Comparison of ENCODE assay signal across 1 cellular context in the genomic region with DNA sequence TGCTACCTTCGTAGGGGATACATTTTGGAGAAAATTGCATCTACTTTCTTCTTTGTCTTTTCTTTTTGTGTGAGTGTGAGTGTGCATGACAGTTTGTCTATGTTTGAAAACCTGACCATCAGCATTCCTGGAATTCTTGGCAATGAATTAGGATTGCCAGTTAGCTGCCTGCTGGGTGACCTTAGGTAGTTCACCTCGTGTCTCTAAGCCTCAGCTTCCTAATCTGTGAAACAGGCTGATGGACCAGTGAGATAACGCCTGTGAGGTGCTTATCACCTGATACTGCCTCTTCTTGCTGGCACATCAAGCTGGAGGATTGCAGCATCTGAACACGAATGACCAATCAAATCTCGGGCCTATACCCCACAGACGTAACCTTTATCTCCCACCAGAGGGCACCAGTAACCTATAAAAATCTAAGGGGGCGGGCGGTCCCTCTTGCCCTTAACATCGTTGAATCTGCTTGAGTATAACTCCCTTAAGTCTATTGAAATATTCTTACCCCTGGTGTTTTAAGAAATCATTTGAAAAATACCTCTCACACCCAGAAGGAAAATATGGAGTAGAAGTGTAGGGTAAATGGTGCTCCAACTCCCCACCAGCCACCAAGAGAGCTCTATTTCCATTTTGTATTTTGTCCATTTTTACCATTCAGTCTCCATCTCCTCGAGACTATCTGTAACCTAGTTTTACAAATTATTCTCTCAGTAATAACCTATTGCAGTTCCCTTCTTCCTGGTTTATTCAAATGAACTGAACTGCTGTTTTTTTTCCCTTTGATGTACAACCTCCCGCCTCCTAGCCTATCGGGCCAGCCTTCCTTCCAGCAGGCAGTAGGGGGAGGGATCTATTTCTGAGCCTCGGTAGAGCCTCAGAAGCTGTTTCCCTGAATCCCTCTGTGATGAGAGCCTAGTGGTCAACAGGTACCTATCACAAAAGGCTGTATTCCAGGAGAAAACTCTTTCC.
A peak's percentile ranks its signal among the peaks of the same experiment; 100 is the strongest.
TF ChIP-seq lines count a peak whose summit lies in the region.

No MANE protein-coding gene starts in this region.

TF ChIP-seq in K562, 482 proteins besides CTCF, POLR2A, EP300 and RAD21 (continues in another document):
- TF ChIP-seq BMI1 (IDR thresholded peaks at IDR 0.05; ENCODE audit: low read length) (no peak), ARID2 (IDR thresholded peaks at IDR 0.05) (peak; percentile 89; the same call in 1 of the 2 replicates), POLR2AphosphoS5 (IDR thresholded peaks at IDR 0.05; ENCODE audit: control insufficient read depth, insufficient read depth, low read depth, low read length) (peak; percentile 65; the same call in 1 of the 2 replicates), ZNF668 (CRISPR knock-in tag; IDR thresholded peaks at IDR 0.05) (no peak), FOXM1 (IDR thresholded peaks at IDR 0.05; ENCODE audit: low read depth) (peak; percentile 89), FOXM1 (CRISPR knock-in tag; IDR thresholded peaks at IDR 0.05; ENCODE audit: low read depth) (no peak), SMAD4 (CRISPR knock-in tag; conservative IDR thresholded peaks at IDR 0.05) (peak; percentile 78), C11orf30 (IDR thresholded peaks at IDR 0.05; ENCODE audit: low read depth) (peak; percentile 93), CTBP1 (IDR thresholded peaks at IDR 0.05; ENCODE audit: borderline replicate concordance) (peak; percentile 99), NCOR1 (IDR thresholded peaks at IDR 0.05) (peak; percentile 88), THRAP3 (IDR thresholded peaks at IDR 0.05; ENCODE audit: borderline replicate concordance) (no peak), CSDE1 (IDR thresholded peaks at IDR 0.05) (no peak), ZNF134 (CRISPR knock-in tag; conservative IDR thresholded peaks at IDR 0.05) (no peak), TCF3 (CRISPR knock-in tag; IDR thresholded peaks at IDR 0.05) (peak; percentile 90), SIN3B (IDR thresholded peaks at IDR 0.05; ENCODE audit: low read depth) (no peak), BRD9 (IDR thresholded peaks at IDR 0.05; ENCODE audit: low read depth, partially characterized antibody) (peak; percentile 82), RBM17 (IDR thresholded peaks at IDR 0.05; ENCODE audit: borderline replicate concordance, low read depth, low read length) (no peak), SMARCA5 (IDR thresholded peaks at IDR 0.05) (no peak), GABPB2 (CRISPR knock-in tag; conservative IDR thresholded peaks at IDR 0.05) (no peak), RUNX1 (IDR thresholded peaks at IDR 0.05; ENCODE audit: low read depth) (no peak), TFAM (CRISPR knock-in tag; conservative IDR thresholded peaks at IDR 0.05) (no peak), MIER1 (IDR thresholded peaks at IDR 0.05; ENCODE audit: low read depth) (no peak), EP400 (IDR thresholded peaks at IDR 0.05) (peak; percentile 68), ZFP30 (CRISPR knock-in tag; IDR thresholded peaks at IDR 0.05; ENCODE audit: borderline replicate concordance) (no peak), CBX2 (IDR thresholded peaks at IDR 0.05; ENCODE audit: insufficient read depth, low read length, poor library complexity, severe bottlenecking) (no peak), ZNF140 (CRISPR knock-in tag; IDR thresholded peaks at IDR 0.05) (no peak), ETV1 (tag; conservative IDR thresholded peaks at IDR 0.05; ENCODE audit: low read depth) (no peak), ZNF780A (CRISPR knock-in tag; IDR thresholded peaks at IDR 0.05) (no peak)
- TF ChIP-seq, protein P1, sequence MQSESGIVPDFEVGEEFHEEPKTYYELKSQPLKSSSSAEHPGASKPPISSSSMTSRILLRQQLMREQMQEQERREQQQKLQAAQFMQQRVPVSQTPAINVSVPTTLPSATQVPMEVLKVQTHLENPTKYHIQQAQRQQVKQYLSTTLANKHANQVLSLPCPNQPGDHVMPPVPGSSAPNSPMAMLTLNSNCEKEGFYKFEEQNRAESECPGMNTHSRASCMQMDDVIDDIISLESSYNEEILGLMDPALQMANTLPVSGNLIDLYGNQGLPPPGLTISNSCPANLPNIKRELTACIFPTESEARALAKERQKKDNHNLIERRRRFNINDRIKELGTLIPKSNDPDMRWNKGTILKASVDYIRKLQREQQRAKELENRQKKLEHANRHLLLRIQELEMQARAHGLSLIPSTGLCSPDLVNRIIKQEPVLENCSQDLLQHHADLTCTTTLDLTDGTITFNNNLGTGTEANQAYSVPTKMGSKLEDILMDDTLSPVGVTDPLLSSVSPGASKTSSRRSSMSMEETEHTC (IDR thresholded peaks at IDR 0.05), result peak; percentile 65; the same call in 1 of the 2 replicates
- TF ChIP-seq, protein P2, sequence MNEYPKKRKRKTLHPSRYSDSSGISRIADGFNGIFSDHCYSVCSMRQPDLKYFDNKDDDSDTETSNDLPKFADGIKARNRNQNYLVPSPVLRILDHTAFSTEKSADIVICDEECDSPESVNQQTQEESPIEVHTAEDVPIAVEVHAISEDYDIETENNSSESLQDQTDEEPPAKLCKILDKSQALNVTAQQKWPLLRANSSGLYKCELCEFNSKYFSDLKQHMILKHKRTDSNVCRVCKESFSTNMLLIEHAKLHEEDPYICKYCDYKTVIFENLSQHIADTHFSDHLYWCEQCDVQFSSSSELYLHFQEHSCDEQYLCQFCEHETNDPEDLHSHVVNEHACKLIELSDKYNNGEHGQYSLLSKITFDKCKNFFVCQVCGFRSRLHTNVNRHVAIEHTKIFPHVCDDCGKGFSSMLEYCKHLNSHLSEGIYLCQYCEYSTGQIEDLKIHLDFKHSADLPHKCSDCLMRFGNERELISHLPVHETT (CRISPR knock-in tag; conservative IDR thresholded peaks at IDR 0.05 in 1 of 2, IDR thresholded peaks at IDR 0.05 in 1 of 2), result no peak
- TF ChIP-seq, protein P3, sequence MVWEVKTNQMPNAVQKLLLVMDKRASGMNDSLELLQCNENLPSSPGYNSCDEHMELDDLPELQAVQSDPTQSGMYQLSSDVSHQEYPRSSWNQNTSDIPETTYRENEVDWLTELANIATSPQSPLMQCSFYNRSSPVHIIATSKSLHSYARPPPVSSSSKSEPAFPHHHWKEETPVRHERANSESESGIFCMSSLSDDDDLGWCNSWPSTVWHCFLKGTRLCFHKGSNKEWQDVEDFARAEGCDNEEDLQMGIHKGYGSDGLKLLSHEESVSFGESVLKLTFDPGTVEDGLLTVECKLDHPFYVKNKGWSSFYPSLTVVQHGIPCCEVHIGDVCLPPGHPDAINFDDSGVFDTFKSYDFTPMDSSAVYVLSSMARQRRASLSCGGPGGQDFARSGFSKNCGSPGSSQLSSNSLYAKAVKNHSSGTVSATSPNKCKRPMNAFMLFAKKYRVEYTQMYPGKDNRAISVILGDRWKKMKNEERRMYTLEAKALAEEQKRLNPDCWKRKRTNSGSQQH (CRISPR knock-in tag; IDR thresholded peaks at IDR 0.05), result 0 out of 2 replicates have a peak, but pooled peaks have one; percentile 6
- TF ChIP-seq, protein P4, sequence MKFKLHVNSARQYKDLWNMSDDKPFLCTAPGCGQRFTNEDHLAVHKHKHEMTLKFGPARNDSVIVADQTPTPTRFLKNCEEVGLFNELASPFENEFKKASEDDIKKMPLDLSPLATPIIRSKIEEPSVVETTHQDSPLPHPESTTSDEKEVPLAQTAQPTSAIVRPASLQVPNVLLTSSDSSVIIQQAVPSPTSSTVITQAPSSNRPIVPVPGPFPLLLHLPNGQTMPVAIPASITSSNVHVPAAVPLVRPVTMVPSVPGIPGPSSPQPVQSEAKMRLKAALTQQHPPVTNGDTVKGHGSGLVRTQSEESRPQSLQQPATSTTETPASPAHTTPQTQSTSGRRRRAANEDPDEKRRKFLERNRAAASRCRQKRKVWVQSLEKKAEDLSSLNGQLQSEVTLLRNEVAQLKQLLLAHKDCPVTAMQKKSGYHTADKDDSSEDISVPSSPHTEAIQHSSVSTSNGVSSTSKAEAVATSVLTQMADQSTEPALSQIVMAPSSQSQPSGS (CRISPR knock-in tag; IDR thresholded peaks at IDR 0.05), result no peak
- TF ChIP-seq, protein P5, sequence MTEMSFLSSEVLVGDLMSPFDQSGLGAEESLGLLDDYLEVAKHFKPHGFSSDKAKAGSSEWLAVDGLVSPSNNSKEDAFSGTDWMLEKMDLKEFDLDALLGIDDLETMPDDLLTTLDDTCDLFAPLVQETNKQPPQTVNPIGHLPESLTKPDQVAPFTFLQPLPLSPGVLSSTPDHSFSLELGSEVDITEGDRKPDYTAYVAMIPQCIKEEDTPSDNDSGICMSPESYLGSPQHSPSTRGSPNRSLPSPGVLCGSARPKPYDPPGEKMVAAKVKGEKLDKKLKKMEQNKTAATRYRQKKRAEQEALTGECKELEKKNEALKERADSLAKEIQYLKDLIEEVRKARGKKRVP (CRISPR knock-in tag; IDR thresholded peaks at IDR 0.05), result peak; percentile 75
- TF ChIP-seq, protein P6, sequence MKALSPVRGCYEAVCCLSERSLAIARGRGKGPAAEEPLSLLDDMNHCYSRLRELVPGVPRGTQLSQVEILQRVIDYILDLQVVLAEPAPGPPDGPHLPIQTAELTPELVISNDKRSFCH (CRISPR knock-in tag; IDR thresholded peaks at IDR 0.05), result no peak
- TF ChIP-seq, protein P6 (tag; IDR thresholded peaks at IDR 0.05), result peak; percentile 21; the same call in 1 of the 2 replicates
- TF ChIP-seq, protein P7, sequence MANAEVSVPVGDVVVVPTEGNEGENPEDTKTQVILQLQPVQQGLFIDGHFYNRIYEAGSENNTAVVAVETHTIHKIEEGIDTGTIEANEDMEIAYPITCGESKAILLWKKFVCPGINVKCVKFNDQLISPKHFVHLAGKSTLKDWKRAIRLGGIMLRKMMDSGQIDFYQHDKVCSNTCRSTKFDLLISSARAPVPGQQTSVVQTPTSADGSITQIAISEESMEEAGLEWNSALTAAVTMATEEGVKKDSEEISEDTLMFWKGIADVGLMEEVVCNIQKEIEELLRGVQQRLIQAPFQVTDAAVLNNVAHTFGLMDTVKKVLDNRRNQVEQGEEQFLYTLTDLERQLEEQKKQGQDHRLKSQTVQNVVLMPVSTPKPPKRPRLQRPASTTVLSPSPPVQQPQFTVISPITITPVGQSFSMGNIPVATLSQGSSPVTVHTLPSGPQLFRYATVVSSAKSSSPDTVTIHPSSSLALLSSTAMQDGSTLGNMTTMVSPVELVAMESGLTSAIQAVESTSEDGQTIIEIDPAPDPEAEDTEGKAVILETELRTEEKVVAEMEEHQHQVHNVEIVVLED (CRISPR knock-in tag; IDR thresholded peaks at IDR 0.05), result no peak
- TF ChIP-seq, protein P8, sequence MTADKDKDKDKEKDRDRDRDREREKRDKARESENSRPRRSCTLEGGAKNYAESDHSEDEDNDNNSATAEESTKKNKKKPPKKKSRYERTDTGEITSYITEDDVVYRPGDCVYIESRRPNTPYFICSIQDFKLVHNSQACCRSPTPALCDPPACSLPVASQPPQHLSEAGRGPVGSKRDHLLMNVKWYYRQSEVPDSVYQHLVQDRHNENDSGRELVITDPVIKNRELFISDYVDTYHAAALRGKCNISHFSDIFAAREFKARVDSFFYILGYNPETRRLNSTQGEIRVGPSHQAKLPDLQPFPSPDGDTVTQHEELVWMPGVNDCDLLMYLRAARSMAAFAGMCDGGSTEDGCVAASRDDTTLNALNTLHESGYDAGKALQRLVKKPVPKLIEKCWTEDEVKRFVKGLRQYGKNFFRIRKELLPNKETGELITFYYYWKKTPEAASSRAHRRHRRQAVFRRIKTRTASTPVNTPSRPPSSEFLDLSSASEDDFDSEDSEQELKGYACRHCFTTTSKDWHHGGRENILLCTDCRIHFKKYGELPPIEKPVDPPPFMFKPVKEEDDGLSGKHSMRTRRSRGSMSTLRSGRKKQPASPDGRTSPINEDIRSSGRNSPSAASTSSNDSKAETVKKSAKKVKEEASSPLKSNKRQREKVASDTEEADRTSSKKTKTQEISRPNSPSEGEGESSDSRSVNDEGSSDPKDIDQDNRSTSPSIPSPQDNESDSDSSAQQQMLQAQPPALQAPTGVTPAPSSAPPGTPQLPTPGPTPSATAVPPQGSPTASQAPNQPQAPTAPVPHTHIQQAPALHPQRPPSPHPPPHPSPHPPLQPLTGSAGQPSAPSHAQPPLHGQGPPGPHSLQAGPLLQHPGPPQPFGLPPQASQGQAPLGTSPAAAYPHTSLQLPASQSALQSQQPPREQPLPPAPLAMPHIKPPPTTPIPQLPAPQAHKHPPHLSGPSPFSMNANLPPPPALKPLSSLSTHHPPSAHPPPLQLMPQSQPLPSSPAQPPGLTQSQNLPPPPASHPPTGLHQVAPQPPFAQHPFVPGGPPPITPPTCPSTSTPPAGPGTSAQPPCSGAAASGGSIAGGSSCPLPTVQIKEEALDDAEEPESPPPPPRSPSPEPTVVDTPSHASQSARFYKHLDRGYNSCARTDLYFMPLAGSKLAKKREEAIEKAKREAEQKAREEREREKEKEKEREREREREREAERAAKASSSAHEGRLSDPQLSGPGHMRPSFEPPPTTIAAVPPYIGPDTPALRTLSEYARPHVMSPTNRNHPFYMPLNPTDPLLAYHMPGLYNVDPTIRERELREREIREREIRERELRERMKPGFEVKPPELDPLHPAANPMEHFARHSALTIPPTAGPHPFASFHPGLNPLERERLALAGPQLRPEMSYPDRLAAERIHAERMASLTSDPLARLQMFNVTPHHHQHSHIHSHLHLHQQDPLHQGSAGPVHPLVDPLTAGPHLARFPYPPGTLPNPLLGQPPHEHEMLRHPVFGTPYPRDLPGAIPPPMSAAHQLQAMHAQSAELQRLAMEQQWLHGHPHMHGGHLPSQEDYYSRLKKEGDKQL (CRISPR knock-in tag; IDR thresholded peaks at IDR 0.05; ENCODE audit: borderline replicate concordance), result no peak
- TF ChIP-seq, protein P9, sequence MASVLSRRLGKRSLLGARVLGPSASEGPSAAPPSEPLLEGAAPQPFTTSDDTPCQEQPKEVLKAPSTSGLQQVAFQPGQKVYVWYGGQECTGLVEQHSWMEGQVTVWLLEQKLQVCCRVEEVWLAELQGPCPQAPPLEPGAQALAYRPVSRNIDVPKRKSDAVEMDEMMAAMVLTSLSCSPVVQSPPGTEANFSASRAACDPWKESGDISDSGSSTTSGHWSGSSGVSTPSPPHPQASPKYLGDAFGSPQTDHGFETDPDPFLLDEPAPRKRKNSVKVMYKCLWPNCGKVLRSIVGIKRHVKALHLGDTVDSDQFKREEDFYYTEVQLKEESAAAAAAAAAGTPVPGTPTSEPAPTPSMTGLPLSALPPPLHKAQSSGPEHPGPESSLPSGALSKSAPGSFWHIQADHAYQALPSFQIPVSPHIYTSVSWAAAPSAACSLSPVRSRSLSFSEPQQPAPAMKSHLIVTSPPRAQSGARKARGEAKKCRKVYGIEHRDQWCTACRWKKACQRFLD (CRISPR knock-in tag; IDR thresholded peaks at IDR 0.05), result peak; percentile 61; the same call in 1 of the 2 replicates
- TF ChIP-seq, protein P10, sequence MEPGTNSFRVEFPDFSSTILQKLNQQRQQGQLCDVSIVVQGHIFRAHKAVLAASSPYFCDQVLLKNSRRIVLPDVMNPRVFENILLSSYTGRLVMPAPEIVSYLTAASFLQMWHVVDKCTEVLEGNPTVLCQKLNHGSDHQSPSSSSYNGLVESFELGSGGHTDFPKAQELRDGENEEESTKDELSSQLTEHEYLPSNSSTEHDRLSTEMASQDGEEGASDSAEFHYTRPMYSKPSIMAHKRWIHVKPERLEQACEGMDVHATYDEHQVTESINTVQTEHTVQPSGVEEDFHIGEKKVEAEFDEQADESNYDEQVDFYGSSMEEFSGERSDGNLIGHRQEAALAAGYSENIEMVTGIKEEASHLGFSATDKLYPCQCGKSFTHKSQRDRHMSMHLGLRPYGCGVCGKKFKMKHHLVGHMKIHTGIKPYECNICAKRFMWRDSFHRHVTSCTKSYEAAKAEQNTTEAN (CRISPR knock-in tag; IDR thresholded peaks at IDR 0.05), result no peak
